11 cellular contexts compared by ENCODE assay signal in the genomic region with DNA sequence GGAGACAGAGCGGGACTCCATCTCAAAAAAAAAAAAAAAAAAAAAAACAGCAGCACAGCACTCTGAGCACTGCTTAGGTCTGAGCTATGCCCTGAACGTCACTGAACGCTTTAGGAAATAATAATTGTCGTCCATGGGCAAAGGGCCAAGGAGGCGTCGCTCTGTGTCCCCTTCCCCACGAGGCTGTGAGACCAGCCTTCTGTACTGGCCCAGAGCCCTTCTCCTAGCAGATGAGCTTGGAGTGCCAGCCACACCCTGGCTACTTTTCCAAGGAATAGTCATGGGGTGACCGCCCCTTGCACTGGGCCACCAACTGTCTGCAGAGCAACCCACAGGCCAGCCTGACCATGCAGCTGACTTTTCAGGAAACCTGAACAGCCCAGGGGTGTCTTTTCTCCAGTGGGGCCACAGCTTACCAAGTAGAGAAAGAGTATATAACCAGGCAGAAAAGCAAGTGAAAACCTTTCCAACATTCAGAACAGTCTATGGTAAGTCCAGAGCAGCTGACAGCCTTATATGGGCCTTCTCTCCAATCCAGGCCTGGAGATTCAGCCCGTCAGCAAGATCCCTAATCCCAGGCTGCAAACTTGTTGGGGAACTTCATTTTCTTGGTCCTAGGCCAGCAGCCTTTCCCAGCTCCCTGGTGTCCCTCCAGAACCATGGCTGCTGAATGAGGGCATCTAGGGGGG. TPM values are rescaled to one million over a fixed set of nuclear protein-coding genes. Genes with fewer than 3 reads are reported as not detected.
DNase-seq lines count a peak whose midpoint lies in the region; ATAC-seq, FAIRE-seq and TF ChIP-seq lines count a peak whose summit lies in the region.
"Had no signal": no experiment of that assay in that cellular context is flagged by ENCODE, and none has a peak within 500 bp of the region (broad histone marks: within the 10 kb centered on the region; RNA-seq: fewer than 3 reads in every experiment).

No MANE protein-coding gene starts in this region.

- FAIRE-seq in GM19239 (lab: Jason Lieb, UNC), result no peak

- peak overlapping the region; percentile 76 for H4K91ac ChIP-seq in IMR-90 (ENCODE audit: insufficient read depth, low read depth, low read length)
- peak overlapping the region; percentile 89 for H4K91ac ChIP-seq in mesenchymal stem cell (ENCODE audit: low read length)

- H2BK120ac ChIP-seq in IMR-90 (ENCODE audit: low read depth, low read length) (peak overlapping the region; percentile 55), mesenchymal stem cell (ENCODE audit: low read depth, low read length) (peak overlapping the region; percentile 51)

- H2BK12ac ChIP-seq in mesenchymal stem cell (ENCODE audit: low read length in 2 of 2), result peak overlapping the region in 1 of 2 experiments; percentile 76

- TF ChIP-seq POLR2A in IMR-90 (IDR thresholded peaks at IDR 0.05; ENCODE audit: low read depth, low read length), result no peak

- CTCF ChIA-PET in IMR-90 (lab: Yijun Ruan, JAX), result interaction anchor here (3.8 kb wide), 1 partner anchor 33 kb away, joined by 15 read pairs; no protein-coding TSS in a partner anchor
- CTCF ChIA-PET in activated naive CD4-positive, alpha-beta T cell treated with anti-CD3 and anti-CD28 coated beads, Interleukin-2, amount 10 ng/mL, durations not matched to agents 7 days and 5 days (lab: Charles Lee), result interaction anchor here (1.0 to 1.5 kb wide), 2 partner anchors 57 to 108 kb away, joined by 3 to 4 read pairs; no protein-coding TSS in a partner anchor

- TF ChIP-seq RAD21 in IMR-90 (IDR thresholded peaks at IDR 0.05; ENCODE audit: low read length), result no peak

- peak overlapping the region; percentile 16 to 22; a peak in 2 of 4 replicates for H4K8ac ChIP-seq in IMR-90 (ENCODE audit: low read depth in 2 of 2, low read length in 2 of 2)
- H4K8ac ChIP-seq in mesenchymal stem cell (ENCODE audit: low read length), result peak overlapping the region; percentile 47

- POLR2A ChIA-PET in IMR-90 (lab: Charles Lee; ENCODE audit: unreplicated experiment), result no interaction called here

- H2AFZ ChIP-seq in IMR-90 (replicated peaks; ENCODE audit: low read length, poor library complexity) (no peak overlapping the region), mesenchymal stem cell (ENCODE audit: low read depth, low read length) (no peak overlapping the region)

- no peaks in the 10 kb centered on the region for H3K36me3 Mint-ChIP-seq in activated naive CD4-positive, alpha-beta T cell treated with anti-CD3 and anti-CD28 coated beads, Interleukin-2, amount 10 ng/mL, durations not matched to agents 7 days and 5 days
- no peaks in the 10 kb centered on the region for H3K36me3 Mint-ChIP-seq in immature natural killer cell

- H3K23ac ChIP-seq in IMR-90 (ENCODE audit: low read depth, low read length) (peak overlapping the region; percentile 32; the same call in 1 of the 2 replicates), mesenchymal stem cell (ENCODE audit: low read length in 2 of 2) (no peak overlapping the region)

- no peak for ATAC-seq in IMR-90 (ENCODE audit: low read depth)

- no peak overlapping the region for H3K4me3 ChIP-seq in IMR-90 (ENCODE audit: insufficient read depth, low read depth, low read length)
- H3K4me3 ChIP-seq in mesenchymal stem cell (ENCODE audit: insufficient read depth in 1 of 2, low read depth in 1 of 2, low read length in 2 of 2), result peak overlapping the region in 1 of 2 experiments; percentile 16

- H3K9me1 ChIP-seq in IMR-90 (ENCODE audit: insufficient read depth, low read length), result peaks cover 22% of the 10 kb centered on the region

- H3K14ac ChIP-seq in IMR-90 (replicated peaks; ENCODE audit: low read depth, low read length), result peak overlapping the region; percentile 43
- no peak overlapping the region for H3K14ac ChIP-seq in mesenchymal stem cell (ENCODE audit: low read length in 2 of 2)

- dilution Hi-C loops in IMR-90 (cut with HindIII; ENCODE audit: low sequenced_read_pairs, unreplicated experiment), result no loop called here

- H2BK20ac ChIP-seq in IMR-90 (ENCODE audit: low read depth, low read length), result peak overlapping the region; percentile 5; the same call in 1 of the 2 replicates

- H2BK5ac ChIP-seq in IMR-90 (ENCODE audit: low read depth, low read length, poor library complexity, severe bottlenecking) (peak overlapping the region; percentile 25), mesenchymal stem cell (ENCODE audit: low read depth, low read length, poor library complexity, severe bottlenecking) (no peak overlapping the region)

- H3K9me3 ChIP-seq in IMR-90 (ENCODE audit: control insufficient read depth, insufficient read depth, low read length) (no peaks in the 10 kb centered on the region), mesenchymal stem cell (ENCODE audit: control insufficient read depth, low read length) (no peaks in the 10 kb centered on the region)

- peak overlapping the region; percentile 43 for H3K4ac ChIP-seq in IMR-90 (ENCODE audit: low read depth, low read length)
- peak overlapping the region in 1 of 2 experiments; percentile 32 for H3K4ac ChIP-seq in mesenchymal stem cell (ENCODE audit: low read depth in 1 of 2, low read length in 2 of 2)

- 76% methylated on average over 5 of the region's 9 CpGs; no CpG with 5 or more reads in 1 of the 2 experiments for WGBS in IMR-90 (ENCODE audit: extremely low coverage in 2 of 2, insufficient read length in 1 of 2), 2 experiments
- WGBS in mesenchymal stem cell, result 92% methylated on average over 9 of the region's 9 CpGs

- 0 out of 2 replicates have a peak, but pooled peaks cover 2% of the 10 kb centered on the region for H4K20me1 ChIP-seq in IMR-90 (ENCODE audit: insufficient read depth, low read length)

- intact Hi-C loops in IMR-90 (cut with micrococcal nuclease), result no loop called here

- H3K79me1 ChIP-seq in IMR-90 (ENCODE audit: low read depth in 1 of 2, low read length in 2 of 2) (peaks cover 10 to 62% of the 10 kb centered on the region in 2 experiments), mesenchymal stem cell (replicated peaks; ENCODE audit: low read length, poor library complexity, severe bottlenecking) (peaks cover 3% of the 10 kb centered on the region)

- H3K4me2 ChIP-seq in IMR-90 (ENCODE audit: low read depth, low read length), result no peak overlapping the region
- no peak overlapping the region for H3K4me2 ChIP-seq in mesenchymal stem cell (ENCODE audit: low read length, poor library complexity, severe bottlenecking)

- H3K4me1 Mint-ChIP-seq in activated naive CD4-positive, alpha-beta T cell treated with anti-CD3 and anti-CD28 coated beads, Interleukin-2, amount 10 ng/mL, durations not matched to agents 7 days and 5 days, result peaks cover 21% of the 10 kb centered on the region
- H3K4me1 Mint-ChIP-seq in immature natural killer cell, result peaks cover 21 to 24% of the 10 kb centered on the region in 2 donors

- no peak overlapping the region for H3K4me3 Mint-ChIP-seq in activated naive CD4-positive, alpha-beta T cell treated with anti-CD3 and anti-CD28 coated beads, Interleukin-2, amount 10 ng/mL, durations not matched to agents 7 days and 5 days
- H3K4me3 Mint-ChIP-seq in immature natural killer cell, result no peak overlapping the region
- H3K4me3 Mint-ChIP-seq: T-helper 2 cell treated with Interferon-gamma antibody and Interleukin-4, amounts not matched to agents 5 μg/mL and 100 μg/mL, for 36 hours had no signal

- TF ChIP-seq CTCF in IMR-90 (conservative IDR thresholded peaks at IDR 0.05; ENCODE audit: low read depth, low read length), result no peak

- H3K9me3 Mint-ChIP-seq in activated naive CD4-positive, alpha-beta T cell treated with anti-CD3 and anti-CD28 coated beads, Interleukin-2, amount 10 ng/mL, durations not matched to agents 7 days and 5 days, result no peaks in the 10 kb centered on the region
- H3K9me3 Mint-ChIP-seq in immature natural killer cell, result no peaks in the 10 kb centered on the region
- H3K9me3 Mint-ChIP-seq: T-helper 2 cell treated with Interferon-gamma antibody and Interleukin-4, amounts not matched to agents 5 μg/mL and 100 μg/mL, for 36 hours had no signal

- H3K18ac ChIP-seq in IMR-90 (ENCODE audit: low read depth, low read length) (peak overlapping the region; percentile 57), mesenchymal stem cell (ENCODE audit: low read depth in 1 of 2, low read length in 2 of 2) (peak overlapping the region; percentile 58 to 86)

- peaks cover 34% of the 10 kb centered on the region for H3K4me1 ChIP-seq in IMR-90 (ENCODE audit: control insufficient read depth, insufficient read depth, low read length)
- H3K4me1 ChIP-seq in mesenchymal stem cell (ENCODE audit: control insufficient read depth, insufficient read depth, low read depth, low read length), result peaks cover 25% of the 10 kb centered on the region

- H2AK5ac ChIP-seq in IMR-90 (ENCODE audit: low read depth, low read length) (peak overlapping the region; percentile 65), mesenchymal stem cell (ENCODE audit: low read length, severe bottlenecking) (no peak overlapping the region)

- peak overlapping the region; percentile 35 for H2AK9ac ChIP-seq in IMR-90 (replicated peaks; ENCODE audit: low read depth, low read length, poor library complexity)

- no TSS peak for BruUV-seq in IMR-90 (replicated peaks; lab: Mats Ljungman, UMichigan)

- no peaks in the 10 kb centered on the region for H3K27me3 ChIP-seq in IMR-90 (ENCODE audit: control insufficient read depth, insufficient read depth, low read length)
- H3K27me3 ChIP-seq in mesenchymal stem cell (ENCODE audit: control insufficient read depth in 1 of 2, insufficient read depth in 1 of 2, low read length in 2 of 2), result no peaks in the 10 kb centered on the region

- peaks cover 12% of the 10 kb centered on the region for H3K27me3 Mint-ChIP-seq in activated naive CD4-positive, alpha-beta T cell treated with anti-CD3 and anti-CD28 coated beads, Interleukin-2, amount 10 ng/mL, durations not matched to agents 7 days and 5 days
- peaks cover 4 to 12% (median 11%) of the 10 kb centered on the region in 3 donors for H3K27me3 Mint-ChIP-seq in immature natural killer cell (ENCODE audit: low read depth in 3 of 3)

- H3K36me3 ChIP-seq in IMR-90 (ENCODE audit: control insufficient read depth, insufficient read depth, low read length), result no peaks in the 10 kb centered on the region; the same call in 1 of the 2 replicates
- peaks cover 11 to 40% of the 10 kb centered on the region in 2 experiments for H3K36me3 ChIP-seq in mesenchymal stem cell (ENCODE audit: control insufficient read depth in 1 of 2, insufficient read depth in 2 of 2, low read depth in 1 of 2, low read length in 2 of 2)

- in situ Hi-C loops in IMR-90 (cut with MboI; ENCODE audit: low sequenced_read_pairs), result no loop called here

- no peak overlapping the region for H3K27ac Mint-ChIP-seq in activated naive CD4-positive, alpha-beta T cell treated with anti-CD3 and anti-CD28 coated beads, Interleukin-2, amount 10 ng/mL, durations not matched to agents 7 days and 5 days
- H3K27ac Mint-ChIP-seq in immature natural killer cell, result no peak overlapping the region
- H3K27ac Mint-ChIP-seq: T-helper 2 cell treated with Interferon-gamma antibody and Interleukin-4, amounts not matched to agents 5 μg/mL and 100 μg/mL, for 36 hours had no signal

- peak overlapping the region; percentile 80 for H3K27ac ChIP-seq in IMR-90 (ENCODE audit: insufficient read depth, low read length)
- peak overlapping the region; percentile 95 for H3K27ac ChIP-seq in caudate nucleus (ENCODE audit: low read depth, low read length)
- H3K27ac ChIP-seq in mesenchymal stem cell (ENCODE audit: low read length, poor library complexity, severe bottlenecking), result no peak overlapping the region

- H3K9ac ChIP-seq in IMR-90 (ENCODE audit: low read depth, low read length) (0 out of 2 replicates have a peak overlapping the region, but pooled peaks have one; percentile 46), mesenchymal stem cell (ENCODE audit: low read length) (peak overlapping the region; percentile 89)

- peak overlapping the region; percentile 4; the same call in 1 of the 2 replicates for H3K56ac ChIP-seq in IMR-90 (ENCODE audit: extremely low read depth, insufficient read depth, low read length)

- no peak for DNase-seq in IMR-90
- peak in 2 of 61 donors; percentile 15 to 20 for DNase-seq in caudate nucleus (lab: John Stamatoyannopoulos, UW)
- no peak for DNase-seq in mesenchymal stem cell
- DNase-seq in superior temporal gyrus (ENCODE audit: extremely low spot score), result peak; percentile 38
- no peak for DNase-seq in stimulated activated CD4-positive, alpha-beta T cell treated with anti-CD3 and anti-CD28 coated beads, Interleukin-15, amount 100 ng/mL, for 24 hours
- no peak for DNase-seq in GM19239 (ENCODE audit: insufficient read length, low spot score)
- DNase-seq in activated naive CD4-positive, alpha-beta T cell treated with anti-CD3 and anti-CD28 coated beads, Interleukin-2, amount 10 ng/mL, durations not matched to agents 7 days and 5 days, result no peak
- DNase-seq in immature natural killer cell, result no peak
- DNase-seq: activated T-cell treated with anti-CD3 and anti-CD28 coated beads for 4 hours, NCI-H524 treated with DMSO at 0.1 percent for 48 hours had no signal

- H2BK15ac ChIP-seq in IMR-90 (ENCODE audit: low read depth, low read length), result peak overlapping the region; percentile 6; the same call in 1 of the 3 replicates
- no peak overlapping the region for H2BK15ac ChIP-seq in mesenchymal stem cell (ENCODE audit: low read depth, poor library complexity, severe bottlenecking)

- peak overlapping the region; percentile 20 for H4K5ac ChIP-seq in IMR-90 (ENCODE audit: low read depth, low read length)

RNA-seq across cellular contexts. Expression of a gene that starts 28.5 kb away (rescaled TPM):
- 48.8 and 70.0 TPM in 2 replicates for total RNA-seq in IMR-90 (2012; rRNA removed)
- polyA plus RNA-seq in IMR-90 (2012; rRNA removed), result 69.1 and 70.9 TPM in 2 replicates
- polyA plus RNA-seq in IMR-90 (2012; cell fraction: cytosol; rRNA removed), result 50.1 and 55.3 TPM in 2 replicates
- polyA plus RNA-seq in IMR-90 (2012; cell fraction: nucleus; rRNA removed; ENCODE audit: low replicate concordance), result 19.2 and 35.5 TPM in 2 replicates
- 253 TPM for polyA plus RNA-seq in mesenchymal stem cell (2013, experiment 1 of 2)
- polyA plus RNA-seq in mesenchymal stem cell (2013, experiment 2 of 2), result 270 TPM
- polyA plus RNA-seq in immature natural killer cell, result 1 to 10 TPM; 2.1 to 9.8 (median 5.1) TPM
